Comparison of ENCODE assay signal across 19 cellular contexts in the genomic region with DNA sequence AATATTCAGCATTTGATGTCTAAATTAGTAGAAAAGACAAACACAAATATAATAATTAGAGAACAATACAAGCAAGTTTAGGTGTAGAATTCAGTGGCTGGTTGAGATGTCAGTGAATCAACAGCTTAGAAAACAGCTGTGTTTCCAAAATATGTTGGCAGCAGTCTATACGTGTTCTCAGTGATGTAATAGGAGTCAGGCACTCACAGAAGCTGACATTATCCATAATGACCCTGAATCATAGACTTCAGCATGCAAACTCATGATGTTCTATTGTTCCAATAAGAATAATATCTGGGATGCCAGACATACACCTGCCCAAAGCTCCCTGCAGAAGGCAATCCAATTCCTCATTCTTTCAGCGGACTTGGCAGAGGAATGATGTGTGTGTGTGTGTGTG.
DNase-seq lines count a peak whose midpoint lies in the region; ATAC-seq and TF ChIP-seq lines count a peak whose summit lies in the region.
"Had no signal": no experiment of that assay in that cellular context is flagged by ENCODE, and none has a peak within 500 bp of the region (broad histone marks: within the 10 kb centered on the region; RNA-seq: fewer than 3 reads in every experiment).

No MANE protein-coding gene starts in this region.

- H3K27ac ChIP-seq in SJCRH30: no peak overlapping the region
- H3K27ac ChIP-seq: 22Rv1, left lung, ovary, RWPE1, tibial artery had no signal

- no peak overlapping the region for H3K4me3 Mint-ChIP-seq in immature natural killer cell
- no peak overlapping the region for H3K4me3 Mint-ChIP-seq in activated CD4-positive, alpha-beta T cell treated with anti-CD3 and anti-CD28 coated beads for 36 hours
- H3K4me3 Mint-ChIP-seq: activated CD8-positive, alpha-beta T cell treated with anti-CD3 and anti-CD28 coated beads, Interleukin-2, amount 10 ng/mL, durations not matched to agents 7 days and 5 days; activated naive CD8-positive, alpha-beta T cell treated with anti-CD3 and anti-CD28 coated beads, Interleukin-2, amount 50 U/mL, for 24 hours; CD4-positive, alpha-beta T cell; T-cell had no signal

- ATAC-seq in activated CD4-positive, alpha-beta T cell treated with anti-CD3 and anti-CD28 coated beads for 36 hours: no peak
- ATAC-seq: activated CD8-positive, alpha-beta T cell treated with anti-CD3 and anti-CD28 coated beads, Interleukin-2, amount 10 ng/mL, durations not matched to agents 7 days and 5 days; activated naive CD8-positive, alpha-beta T cell treated with anti-CD3 and anti-CD28 coated beads, Interleukin-2, amount 50 U/mL, for 24 hours; left lung; T-cell had no signal

- H3K9me3 ChIP-seq in SJCRH30 (replicated peaks): no peaks in the 10 kb centered on the region
- H3K9me3 ChIP-seq: left lung, ovary, tibial artery had no signal

- no peak overlapping the region for H3K27ac Mint-ChIP-seq in immature natural killer cell
- no peak overlapping the region for H3K27ac Mint-ChIP-seq in activated CD4-positive, alpha-beta T cell treated with anti-CD3 and anti-CD28 coated beads for 36 hours
- H3K27ac Mint-ChIP-seq: activated CD8-positive, alpha-beta T cell treated with anti-CD3 and anti-CD28 coated beads, Interleukin-2, amount 10 ng/mL, durations not matched to agents 7 days and 5 days; activated naive CD8-positive, alpha-beta T cell treated with anti-CD3 and anti-CD28 coated beads, Interleukin-2, amount 50 U/mL, for 24 hours; CD4-positive, alpha-beta T cell; T-cell had no signal

- no peak for TF ChIP-seq CTCF in retinal pigment epithelial cell (conservative IDR thresholded peaks at IDR 0.05; ENCODE audit: low read depth, low read length)

- peak; percentile 10 for DNase-seq in DMS 273 (lab: John Stamatoyannopoulos, UW; ENCODE audit: unreplicated experiment)
- no peak for DNase-seq in DMS 273 treated with DMSO at 0.1 percent for 48 hours (lab: John Stamatoyannopoulos, UW)
- DNase-seq in NCI-H2029 (lab: John Stamatoyannopoulos, UW): peak; percentile 52
- DNase-seq in SJCRH30: peak; percentile 17 to 57
- peak; percentile 30 for DNase-seq in retinal pigment epithelial cell (ENCODE audit: low read depth)
- no peak for DNase-seq in immature natural killer cell
- DNase-seq in activated CD4-positive, alpha-beta T cell treated with anti-CD3 and anti-CD28 coated beads for 36 hours: no peak
- DNase-seq in posterior vena cava (ENCODE audit: low spot score): no peak
- DNase-seq: activated CD8-positive, alpha-beta T cell treated with anti-CD3 and anti-CD28 coated beads, Interleukin-2, amount 10 ng/mL, durations not matched to agents 7 days and 5 days; activated naive CD8-positive, alpha-beta T cell treated with anti-CD3 and anti-CD28 coated beads, Interleukin-2, amount 50 U/mL, for 24 hours; CD4-positive, alpha-beta T cell; effector memory CD4-positive, alpha-beta T cell; foreskin fibroblast; left lung; ovary; T-cell; tibial artery had no signal

- H3K4me3 ChIP-seq in SJCRH30 (no peak overlapping the region), retinal pigment epithelial cell (ENCODE audit: low read length) (no peak overlapping the region)
- H3K4me3 ChIP-seq: left lung, ovary, tibial artery had no signal

- no peaks in the 10 kb centered on the region for H3K36me3 Mint-ChIP-seq in immature natural killer cell
- no peaks in the 10 kb centered on the region for H3K36me3 Mint-ChIP-seq in activated CD4-positive, alpha-beta T cell treated with anti-CD3 and anti-CD28 coated beads for 36 hours (ENCODE audit: low read depth)
- H3K36me3 Mint-ChIP-seq: T-cell had no signal

- intact Hi-C loops in activated CD4-positive, alpha-beta T cell treated with anti-CD3 and anti-CD28 coated beads for 36 hours (cut with DNase I, micrococcal nuclease): no loop called here
- intact Hi-C loops in posterior vena cava (cut with DNase I): loop anchor here in 1 of 2 donors (10.0 kb wide), 2 partner anchors 68 to 168 kb away; a partner anchor contains a TSS

- no peaks in the 10 kb centered on the region for H3K36me3 ChIP-seq in SJCRH30
- H3K36me3 ChIP-seq: left lung, ovary, tibial artery had no signal

- CTCF ChIA-PET in activated CD4-positive, alpha-beta T cell treated with anti-CD3 and anti-CD28 coated beads for 36 hours (lab: Charles Lee): no interaction called here

- POLR2A ChIA-PET in activated CD4-positive, alpha-beta T cell treated with anti-CD3 and anti-CD28 coated beads for 36 hours (lab: Charles Lee): no interaction called here

- H3K27me3 ChIP-seq in SJCRH30: no peaks in the 10 kb centered on the region
- H3K27me3 ChIP-seq: left lung, ovary, tibial artery had no signal

- peaks cover 15% of the 10 kb centered on the region for H3K4me1 ChIP-seq in SJCRH30
- H3K4me1 ChIP-seq: left lung had no signal

- H3K9me3 Mint-ChIP-seq in immature natural killer cell: no peaks in the 10 kb centered on the region
- H3K9me3 Mint-ChIP-seq in activated CD4-positive, alpha-beta T cell treated with anti-CD3 and anti-CD28 coated beads for 36 hours (ENCODE audit: low read depth): no peaks in the 10 kb centered on the region
- H3K9me3 Mint-ChIP-seq: activated naive CD8-positive, alpha-beta T cell treated with anti-CD3 and anti-CD28 coated beads, Interleukin-2, amount 50 U/mL, for 24 hours; CD4-positive, alpha-beta T cell; T-cell had no signal

- peaks cover 0 to 2% (median 0%) of the 10 kb centered on the region in 3 donors for H3K27me3 Mint-ChIP-seq in immature natural killer cell (ENCODE audit: low read depth in 3 of 3)
- no peaks in the 10 kb centered on the region for H3K27me3 Mint-ChIP-seq in activated CD4-positive, alpha-beta T cell treated with anti-CD3 and anti-CD28 coated beads for 36 hours
- H3K27me3 Mint-ChIP-seq: activated naive CD8-positive, alpha-beta T cell treated with anti-CD3 and anti-CD28 coated beads, Interleukin-2, amount 50 U/mL, for 24 hours; CD4-positive, alpha-beta T cell; T-cell had no signal

- peaks cover 0 to 6% of the 10 kb centered on the region in 2 donors for H3K4me1 Mint-ChIP-seq in immature natural killer cell
- H3K4me1 Mint-ChIP-seq in activated CD4-positive, alpha-beta T cell treated with anti-CD3 and anti-CD28 coated beads for 36 hours: peaks cover 4% of the 10 kb centered on the region
- H3K4me1 Mint-ChIP-seq: T-cell had no signal

Comparison
In these comparisons a context has a peak if more than half of its experiments do, and no peak if none do; other contexts are left out.
1. DNase-seq: peak in DMS 273 (single experiment), NCI-H2029 (single experiment), SJCRH30 (2 of 2) and retinal pigment epithelial cell (single experiment); none in DMS 273 treated with DMSO at 0.1 percent for 48 hours (single experiment), immature natural killer cell (0 of 3), activated CD4-positive, alpha-beta T cell treated with anti-CD3 and anti-CD28 coated beads for 36 hours (single experiment) and posterior vena cava (single experiment).